ENCODE assay signal across 2 cellular contexts in genomic region chr4:41098093-41098492, GRCh38.
TF ChIP-seq lines count a peak whose summit lies in the region.

No MANE protein-coding gene starts in this region.

TF ChIP-seq in IMR-90, 13 proteins besides CTCF, POLR2A, EP300 and RAD21:
- TF ChIP-seq, protein P1, sequence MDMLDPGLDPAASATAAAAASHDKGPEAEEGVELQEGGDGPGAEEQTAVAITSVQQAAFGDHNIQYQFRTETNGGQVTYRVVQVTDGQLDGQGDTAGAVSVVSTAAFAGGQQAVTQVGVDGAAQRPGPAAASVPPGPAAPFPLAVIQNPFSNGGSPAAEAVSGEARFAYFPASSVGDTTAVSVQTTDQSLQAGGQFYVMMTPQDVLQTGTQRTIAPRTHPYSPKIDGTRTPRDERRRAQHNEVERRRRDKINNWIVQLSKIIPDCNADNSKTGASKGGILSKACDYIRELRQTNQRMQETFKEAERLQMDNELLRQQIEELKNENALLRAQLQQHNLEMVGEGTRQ (IDR thresholded peaks at IDR 0.05; ENCODE audit: low read depth, low read length): no peak
- TF ChIP-seq CEBPB (IDR thresholded peaks at IDR 0.05; ENCODE audit: low read depth, low read length): no peak
- no peak for TF ChIP-seq ELK1 (IDR thresholded peaks at IDR 0.05; ENCODE audit: borderline replicate concordance, low read depth, low read length)
- TF ChIP-seq MAZ (IDR thresholded peaks at IDR 0.05; ENCODE audit: borderline replicate concordance, low read depth, low read length): no peak
- TF ChIP-seq BHLHE40 (IDR thresholded peaks at IDR 0.05; ENCODE audit: low read depth, low read length): no peak
- TF ChIP-seq SMC3 (IDR thresholded peaks at IDR 0.05; ENCODE audit: low read depth, low read length): no peak

TF ChIP-seq in HepG2, 621 proteins besides CTCF, POLR2A, EP300 and RAD21:
- TF ChIP-seq ZNF768 (CRISPR knock-in tag; IDR thresholded peaks at IDR 0.05): no peak
- TF ChIP-seq WIZ (CRISPR knock-in tag; IDR thresholded peaks at IDR 0.05): no peak
- TF ChIP-seq, protein P2, sequence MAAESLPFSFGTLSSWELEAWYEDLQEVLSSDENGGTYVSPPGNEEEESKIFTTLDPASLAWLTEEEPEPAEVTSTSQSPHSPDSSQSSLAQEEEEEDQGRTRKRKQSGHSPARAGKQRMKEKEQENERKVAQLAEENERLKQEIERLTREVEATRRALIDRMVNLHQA (CRISPR knock-in tag; IDR thresholded peaks at IDR 0.05): no peak
- no peak for TF ChIP-seq RBM39 (IDR thresholded peaks at IDR 0.05; ENCODE audit: low read depth, low read length, poor library complexity, severe bottlenecking)
- no peak for TF ChIP-seq SIX4 (CRISPR knock-in tag; IDR thresholded peaks at IDR 0.05)
- TF ChIP-seq, protein P3, sequence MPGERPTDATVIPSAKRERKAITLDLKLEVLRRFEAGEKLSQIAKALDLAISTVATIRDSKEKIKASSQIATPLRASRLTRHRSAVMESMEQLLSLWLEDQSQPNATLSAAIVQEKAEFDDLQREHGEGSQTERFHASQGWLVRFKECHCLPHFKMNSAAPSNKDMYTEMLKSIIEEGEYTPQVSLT (CRISPR knock-in tag; IDR thresholded peaks at IDR 0.05; ENCODE audit: borderline replicate concordance, low read depth): no peak
- TF ChIP-seq HNRNPLL (IDR thresholded peaks at IDR 0.05; ENCODE audit: low read depth, low read length, poor library complexity, severe bottlenecking): no peak
